Comparison of ENCODE assay signal across 1 cellular context in genomic region chr13:106496072-106496997, GRCh38.
TF ChIP-seq lines count a peak whose summit lies in the region.

No MANE protein-coding gene starts in this region.

TF ChIP-seq in HepG2, 621 proteins besides CTCF, POLR2A, EP300 and RAD21 (continued from another document):
- TF ChIP-seq SMAD9 (CRISPR knock-in tag; IDR thresholded peaks at IDR 0.05): no peak
- TF ChIP-seq ZNF513 (CRISPR knock-in tag; conservative IDR thresholded peaks at IDR 0.05): no peak
- TF ChIP-seq EZH2 (conservative IDR thresholded peaks at IDR 0.05; ENCODE audit: low read depth, low read length): no peak
- TF ChIP-seq ZNF142 (CRISPR knock-in tag; IDR thresholded peaks at IDR 0.05): no peak
- no peak for TF ChIP-seq ZNF329 (CRISPR knock-in tag; IDR thresholded peaks at IDR 0.05; ENCODE audit: low read depth)
- TF ChIP-seq ZNF3 (CRISPR knock-in tag; IDR thresholded peaks at IDR 0.05): no peak
- TF ChIP-seq TEAD2 (CRISPR knock-in tag; IDR thresholded peaks at IDR 0.05): no peak
- TF ChIP-seq TIGD3 (CRISPR knock-in tag; IDR thresholded peaks at IDR 0.05; ENCODE audit: borderline replicate concordance): no peak
- TF ChIP-seq ZFP36L1 (CRISPR knock-in tag; IDR thresholded peaks at IDR 0.05): no peak
